ENCODE assay signal across 8 cellular contexts in the genomic region with DNA sequence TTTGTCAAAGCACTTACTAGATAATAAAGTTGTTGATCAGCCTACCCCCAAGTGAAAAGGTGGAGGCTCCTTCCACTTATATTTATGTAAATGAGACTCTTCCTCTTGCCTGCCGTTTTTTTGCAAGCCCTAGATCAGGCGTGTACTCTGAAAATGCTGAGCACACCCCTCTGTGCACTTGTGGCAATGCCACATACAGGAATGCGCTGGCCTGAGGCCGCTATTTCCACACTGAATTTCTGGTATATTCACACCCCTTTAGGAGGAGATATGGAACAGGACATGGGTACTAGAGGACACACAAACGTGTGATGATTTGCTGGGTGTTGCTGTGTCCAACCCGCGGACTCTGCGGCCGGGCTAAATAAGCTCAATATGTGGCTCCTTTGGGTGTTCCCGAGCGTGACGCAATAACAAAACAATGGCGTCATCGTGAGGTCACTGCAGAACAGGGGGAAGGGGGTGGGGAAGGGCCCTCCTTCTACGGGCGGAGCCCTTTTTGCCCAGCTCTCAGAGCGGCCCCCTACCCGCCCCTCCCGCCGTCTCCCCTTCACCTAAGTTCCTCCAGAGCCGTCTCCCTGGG. TPM values are rescaled to one million over a fixed set of nuclear protein-coding genes. Genes with fewer than 3 reads are reported as not detected.
DNase-seq lines count a peak whose midpoint lies in the region; ATAC-seq and TF ChIP-seq lines count a peak whose summit lies in the region.

No MANE protein-coding gene starts in this region.

- TF ChIP-seq EP300 in SK-N-SH (IDR thresholded peaks at IDR 0.05; ENCODE audit: borderline replicate concordance in 1 of 2, low read depth in 1 of 2, low read length in 1 of 2) = no peak

- DNase-seq in AG20443 (ENCODE audit: low spot score) = peak; percentile 85
- DNase-seq in SK-N-SH = peak; percentile 86
- DNase-seq in stimulated activated CD4-positive, alpha-beta T cell treated with anti-CD3 and anti-CD28 coated beads, Interleukin-15, amount 100 ng/mL, for 48 hours (ENCODE audit: low read depth in 2 of 2) = peak; percentile 69 to 76
- no peak for DNase-seq in NCI-H82 treated with DMSO at 0.1 percent for 48 hours (lab: John Stamatoyannopoulos, UW; ENCODE audit: unreplicated experiment)

- peak overlapping the region; percentile 81 to 82 for H3K4me3 ChIP-seq in SK-N-SH (ENCODE audit: low read depth in 2 of 2, low read length in 1 of 2)
- H3K4me3 ChIP-seq in iPS-18a (ENCODE audit: low read length) = peak overlapping the region; percentile 80

- H3K4me1 ChIP-seq in SK-N-SH (ENCODE audit: control insufficient read depth in 1 of 2, insufficient read depth in 2 of 2, low read depth in 1 of 2, low read length in 1 of 2) (peaks cover 0 to 21% of the 10 kb centered on the region in 2 experiments; a peak in 2 of 4 replicates), iPS-18a (ENCODE audit: control insufficient read depth, low read depth, low read length) (peaks cover 5% of the 10 kb centered on the region)

- CTCF ChIA-PET in SK-N-SH (lab: Yijun Ruan, JAX) = interaction anchor here (0.8 to 3.2 kb wide), 5 partner anchors 8 to 161 kb away, joined by 3 to 18 read pairs (median 10); no protein-coding TSS in a partner anchor

- H2AFZ ChIP-seq in SK-N-SH (ENCODE audit: low read depth) = peak overlapping the region; percentile 91

- peak overlapping the region; percentile 87 for H3K4me2 ChIP-seq in SK-N-SH

- no peaks in the 10 kb centered on the region for H4K20me1 ChIP-seq in SK-N-SH (ENCODE audit: insufficient read depth)

- H3K79me2 ChIP-seq in SK-N-SH (ENCODE audit: insufficient read depth) = peaks cover 10% of the 10 kb centered on the region

- peaks cover 25 to 31% of the 10 kb centered on the region in 2 experiments for H3K36me3 ChIP-seq in SK-N-SH (replicated peaks in 1 of 2; ENCODE audit: control insufficient read depth in 1 of 2, insufficient read depth in 2 of 2, low read length in 1 of 2)
- H3K36me3 ChIP-seq in iPS-18a (ENCODE audit: control insufficient read depth, low read depth, low read length) = peaks cover 27% of the 10 kb centered on the region

- peaks cover 32% of the 10 kb centered on the region for H3F3A ChIP-seq in SK-N-SH (replicated peaks; ENCODE audit: insufficient read depth)

- POLR2A ChIA-PET in SK-N-SH (lab: Yijun Ruan, JAX) = interaction anchor here (0.5 to 2.1 kb wide), 8 partner anchors 8 to 153 kb away, joined by 3 to 18 read pairs (median 4); no protein-coding TSS in a partner anchor

- WGBS in SK-N-SH (ENCODE audit: low lambda C conversion rate) = 8% methylated on average over 19 of the region's 21 CpGs

- no peak for TF ChIP-seq RAD21 in SK-N-SH (IDR thresholded peaks at IDR 0.05; ENCODE audit: low read length)

- H3K9me3 ChIP-seq in SK-N-SH (no peaks in the 10 kb centered on the region), iPS-18a (ENCODE audit: control insufficient read depth, low read depth, low read length) (no peaks in the 10 kb centered on the region)

- peak; percentile 42 for ATAC-seq in GM18868 (IDR thresholded peaks at IDR 0.05; ENCODE audit: unreplicated experiment)
- peak; percentile 28 for ATAC-seq in HG03095 (IDR thresholded peaks at IDR 0.05; ENCODE audit: unreplicated experiment)

- peak overlapping the region; percentile 99 for H3K9ac ChIP-seq in SK-N-SH
- H3K9ac ChIP-seq in iPS-18a (ENCODE audit: low read length) = peak overlapping the region; percentile 73

- TF ChIP-seq CTCF in SK-N-SH (IDR thresholded peaks at IDR 0.05) = no peak

- H3K27ac ChIP-seq in SK-N-SH (ENCODE audit: low read depth in 2 of 2, low read length in 1 of 2) (peak overlapping the region; percentile 96 to 98), angular gyrus (ENCODE audit: low read depth, low read length) (peak overlapping the region; percentile 98), iPS-18a (ENCODE audit: low read length) (no peak overlapping the region)

- no peaks in the 10 kb centered on the region for H3K9me2 ChIP-seq in SK-N-SH

- no peaks in the 10 kb centered on the region for H3K27me3 ChIP-seq in SK-N-SH (ENCODE audit: insufficient read depth)
- peaks cover 35% of the 10 kb centered on the region for H3K27me3 ChIP-seq in iPS-18a (ENCODE audit: control insufficient read depth, insufficient read depth, low read length)

TF ChIP-seq in SK-N-SH, 30 proteins besides CTCF, POLR2A, EP300 and RAD21:
- TF ChIP-seq, protein P1, sequence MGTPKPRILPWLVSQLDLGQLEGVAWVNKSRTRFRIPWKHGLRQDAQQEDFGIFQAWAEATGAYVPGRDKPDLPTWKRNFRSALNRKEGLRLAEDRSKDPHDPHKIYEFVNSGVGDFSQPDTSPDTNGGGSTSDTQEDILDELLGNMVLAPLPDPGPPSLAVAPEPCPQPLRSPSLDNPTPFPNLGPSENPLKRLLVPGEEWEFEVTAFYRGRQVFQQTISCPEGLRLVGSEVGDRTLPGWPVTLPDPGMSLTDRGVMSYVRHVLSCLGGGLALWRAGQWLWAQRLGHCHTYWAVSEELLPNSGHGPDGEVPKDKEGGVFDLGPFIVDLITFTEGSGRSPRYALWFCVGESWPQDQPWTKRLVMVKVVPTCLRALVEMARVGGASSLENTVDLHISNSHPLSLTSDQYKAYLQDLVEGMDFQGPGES (IDR thresholded peaks at IDR 0.05; ENCODE audit: low read depth, low read length) = no peak
- TF ChIP-seq ELF1 (IDR thresholded peaks at IDR 0.05) = no peak
- TF ChIP-seq, protein P2, sequence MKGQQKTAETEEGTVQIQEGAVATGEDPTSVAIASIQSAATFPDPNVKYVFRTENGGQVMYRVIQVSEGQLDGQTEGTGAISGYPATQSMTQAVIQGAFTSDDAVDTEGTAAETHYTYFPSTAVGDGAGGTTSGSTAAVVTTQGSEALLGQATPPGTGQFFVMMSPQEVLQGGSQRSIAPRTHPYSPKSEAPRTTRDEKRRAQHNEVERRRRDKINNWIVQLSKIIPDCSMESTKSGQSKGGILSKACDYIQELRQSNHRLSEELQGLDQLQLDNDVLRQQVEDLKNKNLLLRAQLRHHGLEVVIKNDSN (IDR thresholded peaks at IDR 0.05; ENCODE audit: borderline replicate concordance, low read depth) = no peak
- no peak for TF ChIP-seq FOSL2 (IDR thresholded peaks at IDR 0.05; ENCODE audit: borderline replicate concordance, low read depth)
- TF ChIP-seq, protein P3, sequence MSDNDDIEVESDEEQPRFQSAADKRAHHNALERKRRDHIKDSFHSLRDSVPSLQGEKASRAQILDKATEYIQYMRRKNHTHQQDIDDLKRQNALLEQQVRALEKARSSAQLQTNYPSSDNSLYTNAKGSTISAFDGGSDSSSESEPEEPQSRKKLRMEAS (IDR thresholded peaks at IDR 0.05; ENCODE audit: low read depth) = no peak
- no peak for TF ChIP-seq SIN3A (IDR thresholded peaks at IDR 0.05; ENCODE audit: borderline replicate concordance, low read depth, low read length)
- TF ChIP-seq, protein P4, sequence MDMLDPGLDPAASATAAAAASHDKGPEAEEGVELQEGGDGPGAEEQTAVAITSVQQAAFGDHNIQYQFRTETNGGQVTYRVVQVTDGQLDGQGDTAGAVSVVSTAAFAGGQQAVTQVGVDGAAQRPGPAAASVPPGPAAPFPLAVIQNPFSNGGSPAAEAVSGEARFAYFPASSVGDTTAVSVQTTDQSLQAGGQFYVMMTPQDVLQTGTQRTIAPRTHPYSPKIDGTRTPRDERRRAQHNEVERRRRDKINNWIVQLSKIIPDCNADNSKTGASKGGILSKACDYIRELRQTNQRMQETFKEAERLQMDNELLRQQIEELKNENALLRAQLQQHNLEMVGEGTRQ (IDR thresholded peaks at IDR 0.05; ENCODE audit: borderline replicate concordance, low read depth, low read length) = no peak
- TF ChIP-seq YY1 (IDR thresholded peaks at IDR 0.05; ENCODE audit: low read depth) = no peak
- TF ChIP-seq RCOR1 (IDR thresholded peaks at IDR 0.05; ENCODE audit: low read length) = 0 out of 2 replicates have a peak, but pooled peaks have one; percentile 10

RNA-seq across cellular contexts. Expression of a gene that starts 0.6 kb away (rescaled TPM):
- 36.8 and 42.8 TPM in 2 replicates for polyA plus RNA-seq in SK-N-SH (2012; rRNA removed)
- polyA plus RNA-seq in SK-N-SH (2012; cell fraction: cytosol; rRNA removed) = 41.5 and 44.8 TPM in 2 replicates
- 21.8 and 54.2 TPM in 2 replicates for polyA plus RNA-seq in SK-N-SH (2012; cell fraction: nucleus; rRNA removed)

RNA-seq across cellular contexts. Expression of a gene that starts 5.7 kb away (rescaled TPM):
- polyA plus RNA-seq in SK-N-SH (2012; rRNA removed) = 3.9 and 5.2 TPM in 2 replicates
- polyA plus RNA-seq in SK-N-SH (2012; cell fraction: cytosol; rRNA removed) = 1.7 and 2.9 TPM in 2 replicates
- polyA plus RNA-seq in SK-N-SH (2012; cell fraction: nucleus; rRNA removed) = 19.2 and 24.6 TPM in 2 replicates

RNA-seq across cellular contexts. Expression of a gene that starts 7.8 kb away (rescaled TPM):
- 324 and 395 TPM in 2 replicates for polyA plus RNA-seq in SK-N-SH (2012; rRNA removed)
- polyA plus RNA-seq in SK-N-SH (2012; cell fraction: cytosol; rRNA removed) = 245 and 311 TPM in 2 replicates
- polyA plus RNA-seq in SK-N-SH (2012; cell fraction: nucleus; rRNA removed) = 189 and 210 TPM in 2 replicates

RNA-seq across cellular contexts. Expression of a gene that starts 10.6 kb away (rescaled TPM):
- 21.2 and 24.2 TPM in 2 replicates for polyA plus RNA-seq in SK-N-SH (2012; rRNA removed)
- 11.5 and 17.1 TPM in 2 replicates for polyA plus RNA-seq in SK-N-SH (2012; cell fraction: cytosol; rRNA removed)
- 37.4 and 43.9 TPM in 2 replicates for polyA plus RNA-seq in SK-N-SH (2012; cell fraction: nucleus; rRNA removed)

RNA-seq across cellular contexts. Expression of a gene that starts 22.6 kb away (rescaled TPM):
- 1.7 and 2.3 TPM in 2 replicates for polyA plus RNA-seq in SK-N-SH (2012; rRNA removed)
- 0.41 and 0.59 TPM in 2 replicates for polyA plus RNA-seq in SK-N-SH (2012; cell fraction: cytosol; rRNA removed)
- 19.4 TPM in 2 replicates for polyA plus RNA-seq in SK-N-SH (2012; cell fraction: nucleus; rRNA removed)
